ENCODE assay signal across 28 cellular contexts in genomic region chr3:94256888-94257813, GRCh38.
"Had no signal": no experiment of that assay in that cellular context is flagged by ENCODE, and none has a peak within 500 bp of the region (broad histone marks: within the 10 kb centered on the region; RNA-seq: fewer than 3 reads in every experiment).

No MANE protein-coding gene starts in this region.

- H3K4me3 Mint-ChIP-seq: activated CD4-positive, alpha-beta memory T cell treated with anti-CD3 and anti-CD28 coated beads for 36 hours; activated naive CD4-positive, alpha-beta T cell treated with anti-CD3 and anti-CD28 coated beads for 36 hours; activated naive CD8-positive, alpha-beta T cell treated with anti-CD3 and anti-CD28 coated beads for 36 hours; activated T-helper 1 cell treated with anti-CD3 and anti-CD28 coated beads, Interleukin-12 subunit alpha, Interleukin-12 subunit beta, Interleukin-2, Interleukin-4 antibody, amounts not matched to agents 30 ng/mL and 10 ng/mL and 1 ng/mL, durations not matched to agents 14 hours and 24 hours and 36 hours; mesothelial cell of epicardium; naive B cell; stimulated activated effector memory CD8-positive, alpha-beta T cell treated with anti-CD3 and anti-CD28 coated beads, Interleukin-12 subunit alpha, Interleukin-12 subunit beta, amount 100 ng/mL, for 72 hours; stimulated activated naive CD8-positive, alpha-beta T cell treated with anti-CD3 and anti-CD28 coated beads, Interleukin-15, Interleukin-2, amounts not matched to agents 100 ng/mL and 50 ng/mL, for 24 hours had no signal

- H3K36me3 Mint-ChIP-seq: activated CD4-positive, alpha-beta memory T cell treated with anti-CD3 and anti-CD28 coated beads for 36 hours; activated naive CD8-positive, alpha-beta T cell treated with anti-CD3 and anti-CD28 coated beads for 36 hours; mesothelial cell of epicardium; naive B cell; stimulated activated effector memory CD8-positive, alpha-beta T cell treated with anti-CD3 and anti-CD28 coated beads, Interleukin-12 subunit alpha, Interleukin-12 subunit beta, amount 100 ng/mL, for 72 hours had no signal

- ATAC-seq: body of pancreas; gastrocnemius medialis; left cardiac atrium; left ventricle myocardium superior; right lobe of liver; stimulated activated effector memory CD8-positive, alpha-beta T cell treated with anti-CD3 and anti-CD28 coated beads, Interleukin-12 subunit alpha, Interleukin-12 subunit beta, amount 100 ng/mL, for 72 hours had no signal

- H3K27ac Mint-ChIP-seq: activated CD4-positive, alpha-beta memory T cell treated with anti-CD3 and anti-CD28 coated beads for 36 hours; activated naive CD4-positive, alpha-beta T cell treated with anti-CD3 and anti-CD28 coated beads for 36 hours; activated naive CD8-positive, alpha-beta T cell treated with anti-CD3 and anti-CD28 coated beads for 36 hours; activated T-helper 1 cell treated with anti-CD3 and anti-CD28 coated beads, Interleukin-12 subunit alpha, Interleukin-12 subunit beta, Interleukin-2, Interleukin-4 antibody, amounts not matched to agents 30 ng/mL and 10 ng/mL and 1 ng/mL, durations not matched to agents 14 hours and 24 hours and 36 hours; mesothelial cell of epicardium; naive B cell; progenitor cell of endocrine pancreas; stimulated activated effector memory CD8-positive, alpha-beta T cell treated with anti-CD3 and anti-CD28 coated beads, Interleukin-12 subunit alpha, Interleukin-12 subunit beta, amount 100 ng/mL, for 72 hours; stimulated activated naive CD8-positive, alpha-beta T cell treated with anti-CD3 and anti-CD28 coated beads, Interleukin-15, Interleukin-2, amounts not matched to agents 100 ng/mL and 50 ng/mL, for 24 hours had no signal

- DNase-seq: activated CD4-positive, alpha-beta memory T cell treated with anti-CD3 and anti-CD28 coated beads for 36 hours; activated CD4-positive, alpha-beta T cell treated with anti-CD3 and anti-CD28 coated beads for 48 hours; activated CD8-positive, alpha-beta memory T cell treated with anti-CD3 and anti-CD28 coated beads, Interleukin-2, amount 50 U/mL, for 4 hours; activated effector memory CD4-positive, alpha-beta T cell treated with anti-CD3 and anti-CD28 coated beads, Interleukin-2, amount 50 U/mL, for 16 hours; activated naive CD4-positive, alpha-beta T cell treated with anti-CD3 and anti-CD28 coated beads for 36 hours; activated naive CD8-positive, alpha-beta T cell treated with anti-CD3 and anti-CD28 coated beads for 36 hours; activated T-cell treated with anti-CD3 and anti-CD28 coated beads, Interleukin-2, amount 50 U/mL, for 1 hour; adrenal gland; aorta; body of pancreas; dermis blood vessel endothelial cell; effector CD8-positive, alpha-beta T cell; gastrocnemius medialis; glutamatergic neuron; left cardiac atrium; left ventricle myocardium superior; mammary epithelial cell; naive B cell; ovary; right lobe of liver; stimulated activated CD4-positive, alpha-beta T cell treated with anti-CD3 and anti-CD28 coated beads, Interleukin-12 subunit alpha, Interleukin-12 subunit beta, amount 100 ng/mL, for 4 hours; stimulated activated CD4-positive, alpha-beta T cell treated with anti-CD3 and anti-CD28 coated beads, Interleukin-4, amount 100 ng/mL, for 24 hours; trophoblast cell had no signal

- H3K4me1 Mint-ChIP-seq: activated naive CD8-positive, alpha-beta T cell treated with anti-CD3 and anti-CD28 coated beads for 36 hours; naive B cell; stimulated activated effector memory CD8-positive, alpha-beta T cell treated with anti-CD3 and anti-CD28 coated beads, Interleukin-12 subunit alpha, Interleukin-12 subunit beta, amount 100 ng/mL, for 72 hours had no signal

- H3K9me3 Mint-ChIP-seq: activated CD4-positive, alpha-beta memory T cell treated with anti-CD3 and anti-CD28 coated beads for 36 hours; activated naive CD4-positive, alpha-beta T cell treated with anti-CD3 and anti-CD28 coated beads for 36 hours; activated naive CD8-positive, alpha-beta T cell treated with anti-CD3 and anti-CD28 coated beads for 36 hours; activated T-helper 1 cell treated with anti-CD3 and anti-CD28 coated beads, Interleukin-12 subunit alpha, Interleukin-12 subunit beta, Interleukin-2, Interleukin-4 antibody, amounts not matched to agents 30 ng/mL and 10 ng/mL and 1 ng/mL, durations not matched to agents 14 hours and 24 hours and 36 hours; mesothelial cell of epicardium; naive B cell; stimulated activated effector memory CD8-positive, alpha-beta T cell treated with anti-CD3 and anti-CD28 coated beads, Interleukin-12 subunit alpha, Interleukin-12 subunit beta, amount 100 ng/mL, for 72 hours; stimulated activated naive CD8-positive, alpha-beta T cell treated with anti-CD3 and anti-CD28 coated beads, Interleukin-15, Interleukin-2, amounts not matched to agents 100 ng/mL and 50 ng/mL, for 24 hours had no signal

- H3K27me3 Mint-ChIP-seq: activated CD4-positive, alpha-beta memory T cell treated with anti-CD3 and anti-CD28 coated beads for 36 hours; activated naive CD8-positive, alpha-beta T cell treated with anti-CD3 and anti-CD28 coated beads for 36 hours; naive B cell; stimulated activated naive CD8-positive, alpha-beta T cell treated with anti-CD3 and anti-CD28 coated beads, Interleukin-15, Interleukin-2, amounts not matched to agents 100 ng/mL and 50 ng/mL, for 24 hours had no signal
